ENCODE assay signal across 1 cellular context in the genomic region with DNA sequence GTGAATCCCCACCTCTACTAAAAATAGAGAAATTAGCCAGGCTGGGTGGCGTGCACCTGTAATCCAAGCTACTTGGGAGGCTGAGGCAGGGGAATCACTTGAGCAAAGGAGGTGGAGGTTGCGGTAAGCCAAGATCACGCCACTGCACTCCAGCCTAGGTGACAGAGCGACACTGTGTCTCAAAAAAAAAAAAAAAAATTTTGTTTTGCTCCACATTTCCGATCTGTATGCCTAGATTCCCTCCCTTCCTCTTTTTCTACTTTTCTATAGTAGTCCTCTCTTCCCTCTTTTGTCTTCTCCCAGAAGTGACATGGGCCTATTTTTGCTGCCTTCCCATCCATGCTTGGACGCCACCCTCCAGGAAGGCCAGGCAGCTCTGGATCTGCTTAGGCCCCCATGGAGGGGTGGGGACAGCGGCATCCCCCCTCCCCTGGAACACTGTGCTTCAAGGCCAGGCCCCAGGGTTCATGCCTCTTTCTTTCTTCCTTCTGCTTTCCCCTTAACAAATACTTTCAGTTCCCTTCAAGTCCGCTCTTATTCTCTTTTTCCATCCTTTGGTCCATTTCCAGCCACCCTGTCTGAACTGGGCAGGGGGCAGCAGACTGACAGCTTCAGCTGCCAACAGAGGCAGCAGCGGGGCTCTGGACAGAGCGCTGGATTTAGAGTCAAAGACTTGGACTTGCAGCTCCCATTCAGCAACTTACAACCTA.
TF ChIP-seq lines count a peak whose summit lies in the region.

No MANE protein-coding gene starts in this region.

TF ChIP-seq in WTC11, 78 proteins besides CTCF, POLR2A, EP300 and RAD21 (continued from another document):
- TF ChIP-seq, protein P1, sequence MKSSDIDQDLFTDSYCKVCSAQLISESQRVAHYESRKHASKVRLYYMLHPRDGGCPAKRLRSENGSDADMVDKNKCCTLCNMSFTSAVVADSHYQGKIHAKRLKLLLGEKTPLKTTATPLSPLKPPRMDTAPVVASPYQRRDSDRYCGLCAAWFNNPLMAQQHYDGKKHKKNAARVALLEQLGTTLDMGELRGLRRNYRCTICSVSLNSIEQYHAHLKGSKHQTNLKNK (CRISPR knock-in tag; IDR thresholded peaks at IDR 0.05) = no peak
- TF ChIP-seq, protein P2, sequence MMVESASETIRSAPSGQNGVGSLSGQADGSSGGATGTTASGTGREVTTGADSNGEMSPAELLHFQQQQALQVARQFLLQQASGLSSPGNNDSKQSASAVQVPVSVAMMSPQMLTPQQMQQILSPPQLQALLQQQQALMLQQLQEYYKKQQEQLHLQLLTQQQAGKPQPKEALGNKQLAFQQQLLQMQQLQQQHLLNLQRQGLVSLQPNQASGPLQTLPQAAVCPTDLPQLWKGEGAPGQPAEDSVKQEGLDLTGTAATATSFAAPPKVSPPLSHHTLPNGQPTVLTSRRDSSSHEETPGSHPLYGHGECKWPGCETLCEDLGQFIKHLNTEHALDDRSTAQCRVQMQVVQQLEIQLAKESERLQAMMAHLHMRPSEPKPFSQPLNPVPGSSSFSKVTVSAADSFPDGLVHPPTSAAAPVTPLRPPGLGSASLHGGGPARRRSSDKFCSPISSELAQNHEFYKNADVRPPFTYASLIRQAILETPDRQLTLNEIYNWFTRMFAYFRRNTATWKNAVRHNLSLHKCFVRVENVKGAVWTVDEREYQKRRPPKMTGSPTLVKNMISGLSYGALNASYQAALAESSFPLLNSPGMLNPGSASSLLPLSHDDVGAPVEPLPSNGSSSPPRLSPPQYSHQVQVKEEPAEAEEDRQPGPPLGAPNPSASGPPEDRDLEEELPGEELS (CRISPR knock-in tag; IDR thresholded peaks at IDR 0.05) = no peak
- no peak for TF ChIP-seq NFYB (CRISPR knock-in tag; conservative IDR thresholded peaks at IDR 0.05; ENCODE audit: low read depth)
- no peak for TF ChIP-seq NR3C1 (CRISPR knock-in tag; conservative IDR thresholded peaks at IDR 0.05; ENCODE audit: low read depth)
- no peak for TF ChIP-seq HMGA2 (CRISPR knock-in tag; IDR thresholded peaks at IDR 0.05)
- TF ChIP-seq, protein P3, sequence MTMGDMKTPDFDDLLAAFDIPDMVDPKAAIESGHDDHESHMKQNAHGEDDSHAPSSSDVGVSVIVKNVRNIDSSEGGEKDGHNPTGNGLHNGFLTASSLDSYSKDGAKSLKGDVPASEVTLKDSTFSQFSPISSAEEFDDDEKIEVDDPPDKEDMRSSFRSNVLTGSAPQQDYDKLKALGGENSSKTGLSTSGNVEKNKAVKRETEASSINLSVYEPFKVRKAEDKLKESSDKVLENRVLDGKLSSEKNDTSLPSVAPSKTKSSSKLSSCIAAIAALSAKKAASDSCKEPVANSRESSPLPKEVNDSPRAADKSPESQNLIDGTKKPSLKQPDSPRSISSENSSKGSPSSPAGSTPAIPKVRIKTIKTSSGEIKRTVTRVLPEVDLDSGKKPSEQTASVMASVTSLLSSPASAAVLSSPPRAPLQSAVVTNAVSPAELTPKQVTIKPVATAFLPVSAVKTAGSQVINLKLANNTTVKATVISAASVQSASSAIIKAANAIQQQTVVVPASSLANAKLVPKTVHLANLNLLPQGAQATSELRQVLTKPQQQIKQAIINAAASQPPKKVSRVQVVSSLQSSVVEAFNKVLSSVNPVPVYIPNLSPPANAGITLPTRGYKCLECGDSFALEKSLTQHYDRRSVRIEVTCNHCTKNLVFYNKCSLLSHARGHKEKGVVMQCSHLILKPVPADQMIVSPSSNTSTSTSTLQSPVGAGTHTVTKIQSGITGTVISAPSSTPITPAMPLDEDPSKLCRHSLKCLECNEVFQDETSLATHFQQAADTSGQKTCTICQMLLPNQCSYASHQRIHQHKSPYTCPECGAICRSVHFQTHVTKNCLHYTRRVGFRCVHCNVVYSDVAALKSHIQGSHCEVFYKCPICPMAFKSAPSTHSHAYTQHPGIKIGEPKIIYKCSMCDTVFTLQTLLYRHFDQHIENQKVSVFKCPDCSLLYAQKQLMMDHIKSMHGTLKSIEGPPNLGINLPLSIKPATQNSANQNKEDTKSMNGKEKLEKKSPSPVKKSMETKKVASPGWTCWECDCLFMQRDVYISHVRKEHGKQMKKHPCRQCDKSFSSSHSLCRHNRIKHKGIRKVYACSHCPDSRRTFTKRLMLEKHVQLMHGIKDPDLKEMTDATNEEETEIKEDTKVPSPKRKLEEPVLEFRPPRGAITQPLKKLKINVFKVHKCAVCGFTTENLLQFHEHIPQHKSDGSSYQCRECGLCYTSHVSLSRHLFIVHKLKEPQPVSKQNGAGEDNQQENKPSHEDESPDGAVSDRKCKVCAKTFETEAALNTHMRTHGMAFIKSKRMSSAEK (CRISPR knock-in tag; IDR thresholded peaks at IDR 0.05; ENCODE audit: borderline replicate concordance) = no peak
- no peak for TF ChIP-seq FOXJ3 (CRISPR knock-in tag; IDR thresholded peaks at IDR 0.05; ENCODE audit: borderline replicate concordance)
